8 cellular contexts compared by ENCODE assay signal in genomic region chr1:175191654-175192053, GRCh38. TPM values are rescaled to one million over a fixed set of nuclear protein-coding genes. Genes with fewer than 3 reads are reported as not detected.
DNase-seq lines count a peak whose midpoint lies in the region; ATAC-seq and TF ChIP-seq lines count a peak whose summit lies in the region.

No MANE protein-coding gene starts in this region.

- peak; percentile 60 for DNase-seq in activated CD8-positive, alpha-beta memory T cell treated with anti-CD3 and anti-CD28 coated beads, Interleukin-2, amount 10 ng/mL, durations not matched to agents 7 days and 5 days
- DNase-seq in activated CD8-positive, alpha-beta memory T cell treated with anti-CD3 and anti-CD28 coated beads for 24 hours, result no peak
- DNase-seq in adipocyte (ENCODE audit: low read depth) (peak; percentile 38), kidney tubule cell (ENCODE audit: low spot score) (peak; percentile 51), omental fat pad (ENCODE audit: low spot score) (no peak)
- no peak for DNase-seq in stimulated activated naive CD8-positive, alpha-beta T cell treated with anti-CD3 and anti-CD28 coated beads, Interleukin-15, Interleukin-2, amounts not matched to agents 100 U/mL and 50 U/mL, for 24 hours

- peaks cover 42% of the 10 kb centered on the region for H3K36me3 Mint-ChIP-seq in activated CD8-positive, alpha-beta memory T cell treated with anti-CD3 and anti-CD28 coated beads, Interleukin-2, amount 10 ng/mL, durations not matched to agents 7 days and 5 days

- peak overlapping the region; percentile 86 for H3K27ac Mint-ChIP-seq in activated CD8-positive, alpha-beta memory T cell treated with anti-CD3 and anti-CD28 coated beads, Interleukin-2, amount 10 ng/mL, durations not matched to agents 7 days and 5 days

- no peaks in the 10 kb centered on the region for H3K9me3 ChIP-seq in KOPT-K1 (ENCODE audit: insufficient read depth, low read length, poor library complexity, severe bottlenecking)
- no peaks in the 10 kb centered on the region for H3K9me3 ChIP-seq in adipocyte (ENCODE audit: control insufficient read depth, low read length)

- peak overlapping the region; percentile 83 for H3K4me3 ChIP-seq in adipocyte (ENCODE audit: low read length)

- no peaks in the 10 kb centered on the region for H3K9me3 Mint-ChIP-seq in activated CD8-positive, alpha-beta memory T cell treated with anti-CD3 and anti-CD28 coated beads, Interleukin-2, amount 10 ng/mL, durations not matched to agents 7 days and 5 days (ENCODE audit: low read depth)

- ATAC-seq in activated CD8-positive, alpha-beta memory T cell treated with anti-CD3 and anti-CD28 coated beads, Interleukin-2, amount 10 ng/mL, durations not matched to agents 7 days and 5 days, result peak; percentile 59
- ATAC-seq in stimulated activated naive CD8-positive, alpha-beta T cell treated with anti-CD3 and anti-CD28 coated beads, Interleukin-15, Interleukin-2, amounts not matched to agents 100 U/mL and 50 U/mL, for 24 hours, result peak; percentile 26
- ATAC-seq in omental fat pad (ENCODE audit: low FRiP score) (no peak), HG02973 (IDR thresholded peaks at IDR 0.05; ENCODE audit: unreplicated experiment) (no peak)

- H3K27me3 Mint-ChIP-seq in activated CD8-positive, alpha-beta memory T cell treated with anti-CD3 and anti-CD28 coated beads, Interleukin-2, amount 10 ng/mL, durations not matched to agents 7 days and 5 days, result no peaks in the 10 kb centered on the region

- TF ChIP-seq CTCF in omental fat pad (IDR thresholded peaks at IDR 0.05), result no peak

- peaks cover 15% of the 10 kb centered on the region for H3K4me1 ChIP-seq in adipocyte (ENCODE audit: control insufficient read depth, insufficient read depth, low read length)

- H3K36me3 ChIP-seq in KOPT-K1 (ENCODE audit: insufficient read depth, low read length) (no peaks in the 10 kb centered on the region), adipocyte (ENCODE audit: control insufficient read depth, insufficient read depth, low read length, severe bottlenecking) (no peaks in the 10 kb centered on the region)

- peak overlapping the region; percentile 72 for H3K9ac ChIP-seq in adipocyte (ENCODE audit: low read length)

- H3K27me3 ChIP-seq in adipocyte (replicated peaks; ENCODE audit: control insufficient read depth, insufficient read depth, low read length), result peaks cover 19% of the 10 kb centered on the region

- peaks cover 53% of the 10 kb centered on the region for H3K4me1 Mint-ChIP-seq in activated CD8-positive, alpha-beta memory T cell treated with anti-CD3 and anti-CD28 coated beads, Interleukin-2, amount 10 ng/mL, durations not matched to agents 7 days and 5 days

- H3K27ac ChIP-seq in KOPT-K1 (ENCODE audit: low read depth, low read length, poor library complexity, severe bottlenecking), result peak overlapping the region; percentile 54

- CTCF ChIA-PET in activated CD8-positive, alpha-beta memory T cell treated with anti-CD3 and anti-CD28 coated beads, Interleukin-2, amount 10 ng/mL, durations not matched to agents 7 days and 5 days (lab: Charles Lee), result interaction anchor here (0.8 to 5.8 kb wide), 8 partner anchors 10 to 127 kb away, joined by 3 to 43 read pairs (median 7); no protein-coding TSS in a partner anchor

- peak overlapping the region; percentile 95 for H3K4me3 Mint-ChIP-seq in activated CD8-positive, alpha-beta memory T cell treated with anti-CD3 and anti-CD28 coated beads, Interleukin-2, amount 10 ng/mL, durations not matched to agents 7 days and 5 days

RNA-seq across cellular contexts. Expression of gene KIAA0040, which starts 0.9 kb away (rescaled TPM):
- total RNA-seq in activated CD8-positive, alpha-beta memory T cell treated with anti-CD3 and anti-CD28 coated beads, Interleukin-2, amount 10 ng/mL, durations not matched to agents 7 days and 5 days, result 10 to 100 TPM; 54.8 to 64.3 TPM
- 100 to 1,000 TPM in 2 of 4 donors, 10 to 100 TPM in 2; 83.4 to 172 (median 113) TPM for total RNA-seq in omental fat pad

Comparison
In these comparisons a context has a peak if more than half of its experiments do, and no peak if none do; other contexts are left out.
1. DNase-seq: peak in activated CD8-positive, alpha-beta memory T cell treated with anti-CD3 and anti-CD28 coated beads, Interleukin-2, amount 10 ng/mL, durations not matched to agents 7 days and 5 days (single experiment), adipocyte (single experiment) and kidney tubule cell (single experiment); none in activated CD8-positive, alpha-beta memory T cell treated with anti-CD3 and anti-CD28 coated beads for 24 hours (single experiment), stimulated activated naive CD8-positive, alpha-beta T cell treated with anti-CD3 and anti-CD28 coated beads, Interleukin-15, Interleukin-2, amounts not matched to agents 100 U/mL and 50 U/mL, for 24 hours (single experiment) and omental fat pad (single experiment).
2. ATAC-seq: peak in activated CD8-positive, alpha-beta memory T cell treated with anti-CD3 and anti-CD28 coated beads, Interleukin-2, amount 10 ng/mL, durations not matched to agents 7 days and 5 days (single experiment) and stimulated activated naive CD8-positive, alpha-beta T cell treated with anti-CD3 and anti-CD28 coated beads, Interleukin-15, Interleukin-2, amounts not matched to agents 100 U/mL and 50 U/mL, for 24 hours (single experiment); none in omental fat pad (single experiment) and HG02973 (single experiment).